In genomic region chr16:20899503-20900298, GRCh38 we compare ENCODE assay signal across 8 cellular contexts. TPM values are rescaled to one million over a fixed set of nuclear protein-coding genes. Genes with fewer than 3 reads are reported as not detected.
DNase-seq lines count a peak whose midpoint lies in the region; ATAC-seq and TF ChIP-seq lines count a peak whose summit lies in the region.

No MANE protein-coding gene starts in this region.

- no peaks in the 10 kb centered on the region for H3K4me1 ChIP-seq in prostate gland (replicated peaks)

- no peaks in the 10 kb centered on the region for H3K36me3 ChIP-seq in prostate gland

- WGBS in prostate gland: under 1% methylated on average over 22 of the region's 23 CpGs

- peaks cover 67% of the 10 kb centered on the region for H3K4me1 Mint-ChIP-seq in stimulated activated naive CD8-positive, alpha-beta T cell treated with anti-CD3 and anti-CD28 coated beads, Interleukin-15, Interleukin-2, amounts not matched to agents 100 ng/mL and 50 ng/mL, for 24 hours (ENCODE audit: low read depth)
- H3K4me1 Mint-ChIP-seq in activated B cell treated with CpG ODN at 0.5 μM for 24 hours: peaks cover 54% of the 10 kb centered on the region

- H3K27me3 Mint-ChIP-seq in stimulated activated naive CD8-positive, alpha-beta T cell treated with anti-CD3 and anti-CD28 coated beads, Interleukin-15, Interleukin-2, amounts not matched to agents 100 ng/mL and 50 ng/mL, for 24 hours: no peaks in the 10 kb centered on the region
- H3K27me3 Mint-ChIP-seq in activated B cell treated with CpG ODN at 0.5 μM for 24 hours: no peaks in the 10 kb centered on the region

- no peak for ATAC-seq in stimulated activated naive CD8-positive, alpha-beta T cell treated with anti-CD3 and anti-CD28 coated beads, Interleukin-15, Interleukin-2, amounts not matched to agents 100 U/mL and 50 U/mL, for 24 hours
- ATAC-seq in activated B cell treated with CpG ODN at 0.5 μM for 24 hours (ENCODE audit: low read depth): no peak
- ATAC-seq in GM18861 (IDR thresholded peaks at IDR 0.05; ENCODE audit: unreplicated experiment): no peak

- peak overlapping the region; percentile 91 for H3K4me3 Mint-ChIP-seq in stimulated activated naive CD8-positive, alpha-beta T cell treated with anti-CD3 and anti-CD28 coated beads, Interleukin-15, Interleukin-2, amounts not matched to agents 100 ng/mL and 50 ng/mL, for 24 hours
- peak overlapping the region; percentile 91 for H3K4me3 Mint-ChIP-seq in activated B cell treated with CpG ODN at 0.5 μM for 24 hours

- H3K27ac Mint-ChIP-seq in stimulated activated naive CD8-positive, alpha-beta T cell treated with anti-CD3 and anti-CD28 coated beads, Interleukin-15, Interleukin-2, amounts not matched to agents 100 ng/mL and 50 ng/mL, for 24 hours: peak overlapping the region; percentile 98
- peak overlapping the region; percentile 95 for H3K27ac Mint-ChIP-seq in activated B cell treated with CpG ODN at 0.5 μM for 24 hours

- intact Hi-C loops in activated B cell treated with CpG ODN at 0.5 μM for 24 hours (cut with micrococcal nuclease) (loop anchor here (1.0 to 10.0 kb wide), 7 partner anchors 25 to 1291 kb away; partner anchors contain the start of genes ERI2, REXO5 and THUMPD1), prostate gland (cut with DNase I) (loop anchor here (5.0 kb wide), 1 partner anchor 47 kb away; no protein-coding TSS in a partner anchor)

- no peaks in the 10 kb centered on the region for H3K27me3 ChIP-seq in prostate gland (replicated peaks; ENCODE audit: insufficient read depth)

- H3K27ac ChIP-seq in prostate gland: peak overlapping the region; percentile 97

- CTCF ChIA-PET in activated B cell treated with CpG ODN at 0.5 μM for 24 hours (lab: Charles Lee): interaction anchor here (1.0 kb wide), 1 partner anchor 24 kb away, joined by 3 read pairs; no protein-coding TSS in a partner anchor

- no peak for TF ChIP-seq POLR2A in prostate gland (IDR thresholded peaks at IDR 0.05)

- no peaks in the 10 kb centered on the region for H3K9me3 ChIP-seq in prostate gland

- peaks cover 62% of the 10 kb centered on the region for H3K36me3 Mint-ChIP-seq in stimulated activated naive CD8-positive, alpha-beta T cell treated with anti-CD3 and anti-CD28 coated beads, Interleukin-15, Interleukin-2, amounts not matched to agents 100 ng/mL and 50 ng/mL, for 24 hours (ENCODE audit: low read depth)
- H3K36me3 Mint-ChIP-seq in activated B cell treated with CpG ODN at 0.5 μM for 24 hours (ENCODE audit: low read depth): peaks cover 21% of the 10 kb centered on the region

- TF ChIP-seq CTCF in activated B cell treated with CpG ODN at 0.5 μM for 24 hours (IDR thresholded peaks at IDR 0.05) (no peak), foreskin fibroblast (IDR thresholded peaks at IDR 0.05; ENCODE audit: low read depth, low read length) (no peak), prostate gland (IDR thresholded peaks at IDR 0.05) (no peak)

- H3K9me3 Mint-ChIP-seq in stimulated activated naive CD8-positive, alpha-beta T cell treated with anti-CD3 and anti-CD28 coated beads, Interleukin-15, Interleukin-2, amounts not matched to agents 100 ng/mL and 50 ng/mL, for 24 hours: no peaks in the 10 kb centered on the region
- H3K9me3 Mint-ChIP-seq in activated B cell treated with CpG ODN at 0.5 μM for 24 hours: no peaks in the 10 kb centered on the region

- H3K4me3 ChIP-seq in foreskin fibroblast (ENCODE audit: low read depth in 1 of 2, low read length in 2 of 2) (peak overlapping the region; percentile 93 to 94), prostate gland (peak overlapping the region; percentile 57 to 73)

- DNase-seq in stimulated activated naive CD8-positive, alpha-beta T cell treated with anti-CD3 and anti-CD28 coated beads, Interleukin-15, Interleukin-2, amounts not matched to agents 100 U/mL and 50 U/mL, for 24 hours: no peak
- no peak for DNase-seq in activated B cell treated with CpG ODN at 0.5 μM for 24 hours
- DNase-seq in foreskin fibroblast: peak in 1 of 2 donors; percentile 44
- DNase-seq in prostate gland (ENCODE audit: low spot score): no peak
- no peak for DNase-seq in H4 (ENCODE audit: low spot score)
- no peak for DNase-seq in RKO (ENCODE audit: low spot score)

- POLR2A ChIA-PET in activated B cell treated with CpG ODN at 0.5 μM for 24 hours (lab: Charles Lee): interaction anchor here (0.8 to 2.4 kb wide), 4 partner anchors 10 to 29 kb away, joined by 3 to 21 read pairs (median 4); no protein-coding TSS in a partner anchor

RNA-seq across cellular contexts. Expression of gene DCUN1D3, which starts 0.5 kb away (rescaled TPM):
- total RNA-seq in activated B cell treated with CpG ODN at 0.5 μM for 24 hours (4.1 and 4.7 TPM in 2 replicates), prostate gland (10 to 100 TPM in 1 of 2 donors, 1 to 10 TPM in 1; 7.2 to 16.5 TPM)
- 8.3 and 9.3 TPM in 2 replicates for total RNA-seq in H4 (2014; rRNA removed; shearing (Covaris generic))

RNA-seq across cellular contexts. Expression of gene LYRM1, which starts 0.9 kb away (rescaled TPM):
- total RNA-seq in activated B cell treated with CpG ODN at 0.5 μM for 24 hours: 20.7 and 22.4 TPM in 2 replicates
- total RNA-seq in prostate gland: 10 to 100 TPM; 26.1 to 64.5 TPM
- 35.9 and 55.8 TPM in 2 replicates for total RNA-seq in H4 (2014; rRNA removed; shearing (Covaris generic))
